ENCODE assay signal across 34 cellular contexts in the genomic region with DNA sequence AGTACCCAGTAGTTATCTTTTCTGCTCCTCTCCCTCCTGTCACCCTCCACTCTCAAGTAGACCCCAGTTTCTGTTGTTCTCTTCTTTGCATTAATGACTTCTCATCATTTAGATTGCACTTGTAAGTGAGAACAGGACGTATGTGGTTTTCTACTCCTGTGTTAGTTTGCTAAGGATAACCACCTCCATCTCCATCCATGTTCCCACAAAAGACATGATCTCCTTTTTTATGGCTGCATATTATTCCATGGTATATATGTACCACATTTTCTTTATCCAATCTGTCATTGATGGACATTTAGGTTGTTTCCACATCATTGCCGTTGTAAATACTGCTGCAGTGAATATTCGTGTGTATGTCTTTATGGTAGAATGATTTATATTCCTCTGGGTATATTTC.
"Had no signal": no experiment of that assay in that cellular context is flagged by ENCODE, and none has a peak within 500 bp of the region (broad histone marks: within the 10 kb centered on the region; RNA-seq: fewer than 3 reads in every experiment).

No MANE protein-coding gene starts in this region.

- H3K9me3 ChIP-seq: MG63 had no signal

- DNase-seq: Karpas-422, Kasumi-1, MG63, MM.1S, MV-4-11, NCI-H1048, NCI-H1092, NCI-H1092 treated with DMSO at 0.1 percent for 48 hours, NCI-H1105, NCI-H1105 treated with DMSO at 0.1 percent for 48 hours, NCI-H1417, NCI-H1417 treated with DMSO at 0.1 percent for 48 hours, NCI-H1436, NCI-H1436 treated with DMSO at 0.1 percent for 48 hours, NCI-H146, NCI-H1694, NCI-H1694 treated with DMSO at 0.1 percent for 48 hours, NCI-H187, NCI-H187 treated with DMSO at 0.1 percent for 48 hours, NCI-H1930, NCI-H2029, NCI-H2029 treated with DMSO at 0.1 percent for 48 hours, NCI-H2081, NCI-H2081 treated with DMSO at 0.1 percent for 48 hours, NCI-H2107, NCI-H2171, NCI-H2171 treated with DMSO at 0.1 percent for 48 hours, NCI-H2227 treated with DMSO at 0.1 percent for 48 hours, NCI-H226, NCI-H446, NCI-H446 treated with DMSO at 0.1 percent for 48 hours, NCI-H510A, NCI-H510A treated with DMSO at 0.1 percent for 48 hours, NCI-H524 had no signal

- H3K27me3 ChIP-seq: MG63 had no signal

- H3K36me3 ChIP-seq: MG63 had no signal

- H3K4me3 ChIP-seq: MG63 had no signal
